In the genomic region with DNA sequence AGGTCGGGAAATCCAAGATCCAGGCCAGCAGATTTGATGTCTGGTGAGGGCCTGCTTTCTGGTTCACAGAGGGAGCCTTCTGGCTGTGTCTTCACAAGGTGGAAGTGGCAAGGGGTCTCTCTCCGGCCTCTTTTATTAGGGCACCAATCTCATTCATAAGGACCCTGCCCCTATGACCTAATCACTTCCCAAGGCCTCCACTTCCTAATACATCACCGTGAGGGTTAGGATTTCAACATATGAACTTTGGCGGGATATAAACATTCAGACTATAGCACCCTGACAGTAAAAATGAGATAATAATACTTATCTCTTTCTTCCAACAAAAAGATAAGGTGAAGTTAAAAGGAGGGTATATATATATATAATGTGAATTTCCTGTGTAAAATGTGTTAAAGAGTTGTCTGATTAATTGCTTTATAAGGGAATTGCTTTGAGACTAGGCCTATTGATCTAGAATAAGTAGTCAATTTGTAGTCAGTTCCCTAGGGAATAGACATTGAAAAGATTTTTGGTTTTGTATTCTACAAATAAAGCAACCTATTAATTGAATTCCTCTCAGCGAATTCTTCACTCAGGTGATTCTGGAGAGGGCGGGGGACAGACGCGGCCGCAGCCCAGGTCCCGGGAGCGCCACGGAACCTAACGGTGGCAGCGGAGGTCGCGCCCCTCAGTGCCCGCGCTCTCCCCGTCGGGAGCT, we compare ENCODE assay signal across 8 cellular contexts. TPM values are rescaled to one million over a fixed set of nuclear protein-coding genes. Genes with fewer than 3 reads are reported as not detected.
DNase-seq lines count a peak whose midpoint lies in the region; TF ChIP-seq lines count a peak whose summit lies in the region.

No MANE protein-coding gene starts in this region.

- no peaks in the 10 kb centered on the region for H3K79me1 ChIP-seq in H9 (ENCODE audit: insufficient read depth, low read depth, low read length, poor library complexity, severe bottlenecking)

- no peak overlapping the region for H4K91ac ChIP-seq in H9 (ENCODE audit: insufficient read length, low read depth, low read length)

- H3K4me1 Mint-ChIP-seq in H9: peaks cover 8 to 9% of the 10 kb centered on the region in 2 experiments
- peaks cover 26% of the 10 kb centered on the region for H3K4me1 Mint-ChIP-seq in activated CD4-positive, alpha-beta memory T cell treated with anti-CD3 and anti-CD28 coated beads for 36 hours (ENCODE audit: low read depth)

- no peaks in the 10 kb centered on the region for H3K4me1 ChIP-seq in H9 (ENCODE audit: insufficient read depth, low read length)
- no peaks in the 10 kb centered on the region for H3K4me1 ChIP-seq in iPS DF 6.9 (ENCODE audit: control insufficient read depth, insufficient read depth, low read length)
- H3K4me1 ChIP-seq in smooth muscle cell (ENCODE audit: low read depth): peaks cover 15% of the 10 kb centered on the region

- no peak overlapping the region for H3K27ac Mint-ChIP-seq in H9
- H3K27ac Mint-ChIP-seq in activated CD4-positive, alpha-beta memory T cell treated with anti-CD3 and anti-CD28 coated beads for 36 hours: no peak overlapping the region

- H3K36me3 Mint-ChIP-seq in H9 (ENCODE audit: insufficient read depth in 1 of 3, low read depth in 3 of 3): no peaks in the 10 kb centered on the region; a peak in 1 of 7 replicates
- no peaks in the 10 kb centered on the region for H3K36me3 Mint-ChIP-seq in activated CD4-positive, alpha-beta memory T cell treated with anti-CD3 and anti-CD28 coated beads for 36 hours

- H3K9ac ChIP-seq in H9 (ENCODE audit: extremely low read depth, insufficient read length, low read length): no peak overlapping the region
- peak overlapping the region; percentile 94 for H3K9ac ChIP-seq in smooth muscle cell (ENCODE audit: low read depth)

- H3K23ac ChIP-seq in H9 (ENCODE audit: insufficient read length, low read depth, low read length): no peak overlapping the region

- H3K23me2 ChIP-seq in H9 (ENCODE audit: insufficient read length, low read depth, low read length, poor library complexity, severe bottlenecking): peaks cover 12% of the 10 kb centered on the region

- peaks cover 20% of the 10 kb centered on the region for H3F3A ChIP-seq in smooth muscle cell (ENCODE audit: low read depth)

- in situ Hi-C loops in G401 (cut with HindIII; ENCODE audit: low sequenced_read_pairs): no loop called here

- H2AFZ ChIP-seq in H9 (ENCODE audit: low read length) (no peak overlapping the region), smooth muscle cell (ENCODE audit: low read depth) (peak overlapping the region; percentile 36)

- no peak overlapping the region for H2BK5ac ChIP-seq in H9 (ENCODE audit: insufficient read length, low read length)

- H3K27me3 Mint-ChIP-seq in H9 (ENCODE audit: low read depth): peaks cover 63% of the 10 kb centered on the region
- peaks cover 20% of the 10 kb centered on the region for H3K27me3 Mint-ChIP-seq in activated CD4-positive, alpha-beta memory T cell treated with anti-CD3 and anti-CD28 coated beads for 36 hours

- no peak overlapping the region for H2BK12ac ChIP-seq in H9 (ENCODE audit: insufficient read length, low read depth, low read length)

- peaks cover 6% of the 10 kb centered on the region; the same call in 1 of the 2 replicates for H3K27me3 ChIP-seq in H9 (ENCODE audit: insufficient read depth, low read length)
- peaks cover 12% of the 10 kb centered on the region; the same call in 1 of the 2 replicates for H3K27me3 ChIP-seq in iPS DF 6.9 (ENCODE audit: control insufficient read depth, insufficient read depth, low read length)
- no peaks in the 10 kb centered on the region for H3K27me3 ChIP-seq in smooth muscle cell (ENCODE audit: low read depth)

- TF ChIP-seq CTCF in H9 (conservative IDR thresholded peaks at IDR 0.05): no peak
- no peak for TF ChIP-seq CTCF in smooth muscle cell (IDR thresholded peaks at IDR 0.05; ENCODE audit: borderline replicate concordance, insufficient read depth, poor library complexity, severe bottlenecking)

- no peak overlapping the region for H2BK15ac ChIP-seq in H9 (ENCODE audit: low read depth, low read length)

- H3K4me2 ChIP-seq in H9 (ENCODE audit: insufficient read depth, insufficient read length, low read length): no peak overlapping the region
- peak overlapping the region; percentile 94 for H3K4me2 ChIP-seq in smooth muscle cell

- H4K8ac ChIP-seq in H9 (replicated peaks; ENCODE audit: insufficient read length, low read depth, low read length): no peak overlapping the region

- H3K27ac ChIP-seq in H9 (ENCODE audit: insufficient read length, low read depth, low read length): no peak overlapping the region
- no peak overlapping the region for H3K27ac ChIP-seq in iPS DF 6.9 (ENCODE audit: low read length)
- peak overlapping the region; percentile 85 for H3K27ac ChIP-seq in smooth muscle cell (ENCODE audit: low read depth)

- no peaks in the 10 kb centered on the region for H3K9me3 Mint-ChIP-seq in H9
- no peaks in the 10 kb centered on the region for H3K9me3 Mint-ChIP-seq in activated CD4-positive, alpha-beta memory T cell treated with anti-CD3 and anti-CD28 coated beads for 36 hours

- no peak overlapping the region for H3K4ac ChIP-seq in H9 (ENCODE audit: low read depth, low read length)

- peak overlapping the region; percentile 50; the same call in 1 of the 2 replicates for H3K4me3 ChIP-seq in iPS DF 6.9 (ENCODE audit: low read length)
- H3K4me3 ChIP-seq in smooth muscle cell: peak overlapping the region; percentile 74

- H3K9me3 ChIP-seq in H9 (ENCODE audit: control insufficient read depth, low read depth, low read length) (no peaks in the 10 kb centered on the region), iPS DF 6.9 (ENCODE audit: control insufficient read depth, insufficient read depth, low read length) (no peaks in the 10 kb centered on the region), smooth muscle cell (replicated peaks; ENCODE audit: low read depth) (no peaks in the 10 kb centered on the region)

- H2BK20ac ChIP-seq in H9 (ENCODE audit: low read depth, low read length, poor library complexity, severe bottlenecking): no peak overlapping the region

- H2BK120ac ChIP-seq in H9 (ENCODE audit: low read depth, low read length, poor library complexity, severe bottlenecking): no peak overlapping the region

- no peak overlapping the region for H3T11ph ChIP-seq in H9 (ENCODE audit: low read length)

- H4K20me1 ChIP-seq in H9 (ENCODE audit: control insufficient read depth, insufficient read depth, insufficient read length): no peaks in the 10 kb centered on the region
- H4K20me1 ChIP-seq in smooth muscle cell (ENCODE audit: low read depth): peaks cover 37% of the 10 kb centered on the region

- WGBS in H9 (ENCODE audit: extremely low coverage, insufficient read length, low lambda C conversion rate): no CpG with 5 or more reads among the region's 20 CpGs
- WGBS in iPS DF 6.9 (ENCODE audit: insufficient coverage, insufficient read length): no CpG with 5 or more reads among the region's 20 CpGs
- WGBS in smooth muscle cell (ENCODE audit: low lambda C conversion rate): 21% methylated on average over 19 of the region's 20 CpGs

- POLR2A ChIA-PET in activated CD4-positive, alpha-beta memory T cell treated with anti-CD3 and anti-CD28 coated beads for 36 hours (lab: Charles Lee): interaction anchor here (0.8 to 2.0 kb wide), 2 partner anchors 25 to 102 kb away, joined by 4 to 5 read pairs; a partner anchor contains a TSS

- H2AK5ac ChIP-seq in H9 (ENCODE audit: insufficient read length, low read length): no peak overlapping the region

- peak overlapping the region; percentile 55 to 79 for H3K4me3 Mint-ChIP-seq in H9
- peak overlapping the region; percentile 64 for H3K4me3 Mint-ChIP-seq in activated CD4-positive, alpha-beta memory T cell treated with anti-CD3 and anti-CD28 coated beads for 36 hours

- H3K14ac ChIP-seq in H9 (ENCODE audit: insufficient read depth, low read length): no peak overlapping the region

- DNase-seq in H9: no peak
- no peak for DNase-seq in activated CD4-positive, alpha-beta memory T cell treated with anti-CD3 and anti-CD28 coated beads for 36 hours
- DNase-seq in iPS DF 6.9 (ENCODE audit: low read depth, low spot score): no peak
- no peak for DNase-seq in smooth muscle cell (lab: John Stamatoyannopoulos, UW; ENCODE audit: unreplicated experiment)
- DNase-seq in NCI-H524 treated with DMSO at 0.1 percent for 48 hours (lab: John Stamatoyannopoulos, UW): no peak
- no peak for DNase-seq in COLO829 (ENCODE audit: low spot score)
- no peak for DNase-seq in stimulated activated CD4-positive, alpha-beta T cell treated with anti-CD3 and anti-CD28 coated beads, Interleukin-2, amount 100 ng/mL, for 24 hours
- no peak for DNase-seq in G401 (ENCODE audit: low spot score)

- no peaks in the 10 kb centered on the region for H3K36me3 ChIP-seq in iPS DF 6.9 (ENCODE audit: control insufficient read depth, insufficient read depth, low read length)
- H3K36me3 ChIP-seq in smooth muscle cell (ENCODE audit: low read depth): no peaks in the 10 kb centered on the region

- H3K79me2 ChIP-seq in H9 (ENCODE audit: insufficient read depth, low read length): no peaks in the 10 kb centered on the region
- peaks cover 35% of the 10 kb centered on the region for H3K79me2 ChIP-seq in smooth muscle cell (ENCODE audit: low read depth)

- no peak overlapping the region for H4K5ac ChIP-seq in H9 (ENCODE audit: insufficient read length, low read depth, low read length)

- CTCF ChIA-PET in activated CD4-positive, alpha-beta memory T cell treated with anti-CD3 and anti-CD28 coated beads for 36 hours (lab: Charles Lee): interaction anchor here (1.6 to 1.9 kb wide), 2 partner anchors 32 to 77 kb away, joined by 4 read pairs; a partner anchor contains a TSS

- no peak overlapping the region for H3K56ac ChIP-seq in H9 (ENCODE audit: insufficient read length, low read depth, low read length)

- H3K18ac ChIP-seq in H9 (ENCODE audit: insufficient read length, low read depth, low read length): no peak overlapping the region

- intact Hi-C loops in activated CD4-positive, alpha-beta memory T cell treated with anti-CD3 and anti-CD28 coated beads for 36 hours (cut with micrococcal nuclease): loop anchor here (1.0 to 5.0 kb wide), 2 partner anchors 25 to 41 kb away; no protein-coding TSS in a partner anchor

RNA-seq across cellular contexts. Expression of a gene that starts 0.5 kb away (rescaled TPM):
- total RNA-seq in H9 (2021) (3.7 and 4.0 TPM in 2 replicates), smooth muscle cell (166 and 170 TPM in 2 replicates)
- total RNA-seq in activated CD4-positive, alpha-beta memory T cell treated with anti-CD3 and anti-CD28 coated beads for 36 hours: 10 to 100 TPM; 12.3 to 14.5 TPM
- 201 and 234 TPM in 2 replicates for polyA plus RNA-seq in smooth muscle cell
- 207 and 236 TPM in 2 replicates for total RNA-seq in G401 (2014; rRNA removed; shearing (Covaris generic))

Comparison
In these comparisons a context has a peak if more than half of its experiments do, and no peak if none do; other contexts are left out.
1. RNA of a gene that starts 0.5 kb away (total RNA-seq): 207 to 236 TPM in G401 and 166 to 170 TPM in smooth muscle cell; 12.3 to 14.5 TPM in activated CD4-positive, alpha-beta memory T cell treated with anti-CD3 and anti-CD28 coated beads for 36 hours and 3.7 to 4.0 TPM in H9; every median in the first group is over 10 times any median in the second.